32 cellular contexts compared by ENCODE assay signal in genomic region chr3:57810048-57810447, GRCh38.
"Had no signal": no experiment of that assay in that cellular context is flagged by ENCODE, and none has a peak within 500 bp of the region (broad histone marks: within the 10 kb centered on the region; RNA-seq: fewer than 3 reads in every experiment).

No MANE protein-coding gene starts in this region.

- H3K9me3 ChIP-seq: SJCRH30 had no signal

- H3K27me3 Mint-ChIP-seq: activated CD4-positive, alpha-beta memory T cell treated with anti-CD3 and anti-CD28 coated beads, Interleukin-2, amount 10 ng/mL, durations not matched to agents 7 days and 5 days; activated CD8-positive, alpha-beta memory T cell treated with anti-CD3 and anti-CD28 coated beads, Interleukin-2, amount 10 ng/mL, durations not matched to agents 7 days and 5 days; activated naive CD4-positive, alpha-beta T cell treated with anti-CD3 and anti-CD28 coated beads, Interleukin-2, amount 10 ng/mL, durations not matched to agents 7 days and 5 days; activated naive CD8-positive, alpha-beta T cell; activated naive CD8-positive, alpha-beta T cell treated with anti-CD3 and anti-CD28 coated beads, Interleukin-2, amount 50 U/mL, for 24 hours; IgD-negative memory B cell had no signal

- H3K27ac Mint-ChIP-seq: activated CD4-positive, alpha-beta memory T cell treated with anti-CD3 and anti-CD28 coated beads, Interleukin-2, amount 10 ng/mL, durations not matched to agents 7 days and 5 days; activated CD8-positive, alpha-beta memory T cell treated with anti-CD3 and anti-CD28 coated beads, Interleukin-2, amount 10 ng/mL, durations not matched to agents 7 days and 5 days; activated naive CD4-positive, alpha-beta T cell treated with anti-CD3 and anti-CD28 coated beads, Interleukin-2, amount 10 ng/mL, durations not matched to agents 7 days and 5 days; activated naive CD8-positive, alpha-beta T cell; activated naive CD8-positive, alpha-beta T cell treated with anti-CD3 and anti-CD28 coated beads, Interleukin-2, amount 50 U/mL, for 24 hours; T-helper 1 cell treated with Interleukin-12 subunit alpha and Interleukin-12 subunit beta and Interleukin-4 antibody, amounts not matched to agents 30 μg/mL and 1 μg/mL, for 36 hours had no signal

- H3K9me3 Mint-ChIP-seq: activated CD4-positive, alpha-beta memory T cell treated with anti-CD3 and anti-CD28 coated beads, Interleukin-2, amount 10 ng/mL, durations not matched to agents 7 days and 5 days; activated naive CD4-positive, alpha-beta T cell treated with anti-CD3 and anti-CD28 coated beads, Interleukin-2, amount 10 ng/mL, durations not matched to agents 7 days and 5 days had no signal

- DNase-seq: activated CD4-positive, alpha-beta memory T cell treated with anti-CD3 and anti-CD28 coated beads, Interleukin-2, amount 10 ng/mL, durations not matched to agents 7 days and 5 days; activated CD4-positive, alpha-beta T cell treated with anti-CD3 and anti-CD28 coated beads for 1 hour; activated CD4-positive, alpha-beta T cell treated with anti-CD3 and anti-CD28 coated beads for 48 hours; activated CD4-positive, CD25-positive, alpha-beta regulatory T cell; activated CD8-positive, alpha-beta memory T cell treated with anti-CD3 and anti-CD28 coated beads for 24 hours; activated CD8-positive, alpha-beta memory T cell treated with anti-CD3 and anti-CD28 coated beads, Interleukin-2, amount 10 ng/mL, durations not matched to agents 7 days and 5 days; activated CD8-positive, alpha-beta memory T cell treated with anti-CD3 and anti-CD28 coated beads, Interleukin-2, amount 50 U/mL, for 48 hours; activated effector memory CD4-positive, alpha-beta T cell treated with Interleukin-2 at 50 U/mL for 16 hours; activated naive CD4-positive, alpha-beta T cell treated with anti-CD3 and anti-CD28 coated beads, Interleukin-2, amount 10 ng/mL, durations not matched to agents 7 days and 5 days; activated naive CD8-positive, alpha-beta T cell treated with anti-CD3 and anti-CD28 coated beads, Interleukin-2, amount 50 U/mL, for 24 hours; activated T-cell treated with anti-CD3 and anti-CD28 coated beads, Interleukin-2, amount 50 U/mL, for 48 hours; amniotic stem cell; aorta; brain microvascular endothelial cell; Karpas-422; KBM-7; NCI-H1105; NCI-H1417 treated with DMSO at 0.1 percent for 48 hours; NCI-H187 treated with DMSO at 0.1 percent for 48 hours; NCI-H2081 treated with DMSO at 0.1 percent for 48 hours; NCI-H226; NCI-H524 treated with DMSO at 0.1 percent for 48 hours; RPMI8226; SHP77; SJCRH30; T-helper 9 cell; WERI-Rb-1 had no signal

- ATAC-seq: activated CD8-positive, alpha-beta memory T cell treated with anti-CD3 and anti-CD28 coated beads, Interleukin-2, amount 10 ng/mL, durations not matched to agents 7 days and 5 days; activated naive CD8-positive, alpha-beta T cell treated with anti-CD3 and anti-CD28 coated beads, Interleukin-2, amount 50 U/mL, for 24 hours; Panc1 had no signal

- H3K4me1 ChIP-seq: SJCRH30 had no signal

- H3K4me3 Mint-ChIP-seq: activated CD4-positive, alpha-beta memory T cell treated with anti-CD3 and anti-CD28 coated beads, Interleukin-2, amount 10 ng/mL, durations not matched to agents 7 days and 5 days; activated CD8-positive, alpha-beta memory T cell treated with anti-CD3 and anti-CD28 coated beads, Interleukin-2, amount 10 ng/mL, durations not matched to agents 7 days and 5 days; activated naive CD4-positive, alpha-beta T cell treated with anti-CD3 and anti-CD28 coated beads, Interleukin-2, amount 10 ng/mL, durations not matched to agents 7 days and 5 days; activated naive CD8-positive, alpha-beta T cell; activated naive CD8-positive, alpha-beta T cell treated with anti-CD3 and anti-CD28 coated beads, Interleukin-2, amount 50 U/mL, for 24 hours; T-helper 1 cell treated with Interleukin-12 subunit alpha and Interleukin-12 subunit beta and Interleukin-4 antibody, amounts not matched to agents 30 μg/mL and 1 μg/mL, for 36 hours had no signal

- H3K27me3 ChIP-seq: brain microvascular endothelial cell, SJCRH30 had no signal

- H3K27ac ChIP-seq: brain microvascular endothelial cell, SJCRH30, SK-N-MC, WERI-Rb-1 had no signal

- H3K4me3 ChIP-seq: SJCRH30, SK-N-MC had no signal

- H3K36me3 ChIP-seq: brain microvascular endothelial cell, SJCRH30, WERI-Rb-1 had no signal
